13 cellular contexts compared by ENCODE assay signal in the genomic region with DNA sequence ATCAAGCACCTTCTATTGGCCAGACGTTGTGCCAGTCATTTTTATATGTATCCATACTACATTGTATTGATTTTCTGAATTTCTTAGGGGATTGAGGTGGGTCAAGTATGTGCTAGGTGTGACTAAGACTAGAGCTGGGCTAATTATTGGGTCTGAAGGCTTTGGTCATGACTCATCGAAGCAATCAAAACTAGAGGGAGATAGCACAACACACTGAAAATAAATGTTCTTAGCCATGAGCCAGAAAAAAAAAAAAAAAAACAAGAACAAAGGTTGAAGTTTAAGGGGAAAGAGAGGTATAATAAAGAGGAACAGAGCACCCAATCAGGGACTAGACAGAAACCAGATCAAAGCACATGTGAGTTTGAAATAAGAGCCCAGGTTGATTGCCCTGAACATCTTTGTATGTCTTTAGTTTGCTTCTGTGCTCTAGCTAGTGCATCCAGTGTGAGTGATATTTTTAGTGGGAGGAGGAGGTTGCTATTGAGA.
DNase-seq lines count a peak whose midpoint lies in the region; TF ChIP-seq lines count a peak whose summit lies in the region.
"Had no signal": no experiment of that assay in that cellular context is flagged by ENCODE, and none has a peak within 500 bp of the region (broad histone marks: within the 10 kb centered on the region; RNA-seq: fewer than 3 reads in every experiment).

No MANE protein-coding gene starts in this region.

- in situ Hi-C loops in brain microvascular endothelial cell (cut with HindIII; ENCODE audit: low pct_ligation_motif_present, low sequenced_read_pairs) = no loop called here

- H3K27ac ChIP-seq in brain microvascular endothelial cell = no peak overlapping the region

- DNase-seq in A172 (ENCODE audit: low spot score) = peak; percentile 25
- DNase-seq in HS-27A (ENCODE audit: low read depth) = peak; percentile 49
- peak; percentile 35 for DNase-seq in brain microvascular endothelial cell
- peak; percentile 55 for DNase-seq in left kidney (ENCODE audit: low read depth, low spot score)
- no peak for DNase-seq in amygdala (lab: John Stamatoyannopoulos, UW)
- no peak for DNase-seq in cerebellum (ENCODE audit: low spot score)
- no peak for DNase-seq in anterior cingulate cortex (lab: John Stamatoyannopoulos, UW)
- DNase-seq in stimulated activated CD4-positive, alpha-beta T cell treated with anti-CD3 and anti-CD28 coated beads, Interleukin-4, amount 100 ng/mL, for 24 hours = no peak
- DNase-seq: activated CD8-positive, alpha-beta T cell treated with anti-CD3 and anti-CD28 coated beads, Interleukin-2, amount 10 ng/mL, durations not matched to agents 7 days and 5 days; activated effector memory CD4-positive, alpha-beta T cell treated with anti-CD3 and anti-CD28 coated beads, Interleukin-2, amount 50 U/mL, for 16 hours; central memory CD4-positive, alpha-beta T cell; hippocampal formation; SHP77 treated with DMSO at 0.1 percent for 48 hours had no signal

- H3K36me3 ChIP-seq in brain microvascular endothelial cell (replicated peaks) = no peaks in the 10 kb centered on the region

- TF ChIP-seq CTCF in brain microvascular endothelial cell (IDR thresholded peaks at IDR 0.05; ENCODE audit: low read depth, low read length, missing control alignments) = no peak

- H3K4me3 ChIP-seq in brain microvascular endothelial cell (ENCODE audit: low read depth, low read length) = no peak overlapping the region

- H3K27me3 ChIP-seq in brain microvascular endothelial cell (replicated peaks) = no peaks in the 10 kb centered on the region

Comparison
In these comparisons a context has a peak if more than half of its experiments do, and no peak if none do; other contexts are left out.
1. DNase-seq: peak in A172 (single experiment), HS-27A (single experiment), brain microvascular endothelial cell (single experiment) and left kidney (single experiment); none in amygdala (0 of 56), cerebellum (single experiment), anterior cingulate cortex (0 of 58) and stimulated activated CD4-positive, alpha-beta T cell treated with anti-CD3 and anti-CD28 coated beads, Interleukin-4, amount 100 ng/mL, for 24 hours (single experiment).